In the genomic region with DNA sequence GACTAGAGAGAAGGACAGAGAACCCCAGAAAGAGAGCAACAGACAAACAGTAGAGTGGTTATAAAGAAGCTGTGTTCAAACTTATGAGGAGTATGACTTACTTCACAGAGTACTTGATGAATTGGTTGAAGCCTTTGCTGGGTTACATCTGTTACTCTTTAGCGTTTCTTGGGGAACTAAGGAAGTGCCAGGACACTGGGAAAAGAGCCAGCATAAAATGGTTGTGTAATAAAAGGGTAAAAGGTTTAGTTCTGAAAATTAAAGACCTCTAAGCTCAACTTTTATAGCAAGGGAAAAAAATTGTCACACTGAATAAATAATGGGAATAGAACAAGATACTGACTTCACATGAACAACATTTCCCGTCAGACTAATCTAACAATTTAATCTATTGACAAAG, we compare ENCODE assay signal across 13 cellular contexts. TPM values are rescaled to one million over a fixed set of nuclear protein-coding genes. Genes with fewer than 3 reads are reported as not detected.
A peak's percentile ranks its signal among the peaks of the same experiment; 100 is the strongest.
DNase-seq lines count a peak whose midpoint lies in the region; ATAC-seq, FAIRE-seq and TF ChIP-seq lines count a peak whose summit lies in the region.
"Had no signal": no experiment of that assay in that cellular context is flagged by ENCODE, and none has a peak within 500 bp of the region (broad histone marks: within the 10 kb centered on the region; RNA-seq: fewer than 3 reads in every experiment).

No MANE protein-coding gene starts in this region.

- peaks cover 3% of the 10 kb centered on the region for H3K27me3 Mint-ChIP-seq in neural progenitor cell (ENCODE audit: insufficient read depth, low read depth)

- peaks cover 30% of the 10 kb centered on the region for H3K4me1 Mint-ChIP-seq in neural progenitor cell

- H3K27me3 ChIP-seq in liver (ENCODE audit: control insufficient read depth in 4 of 4, insufficient read depth in 4 of 4, low read length in 3 of 4) (no peaks in the 10 kb centered on the region), HepG2 (ENCODE audit: control insufficient read depth in 1 of 2, insufficient read depth in 2 of 2, low read length in 2 of 2) (no peaks in the 10 kb centered on the region), bronchial epithelial cell (ENCODE audit: control insufficient read depth, insufficient read depth, low read length) (no peaks in the 10 kb centered on the region), keratinocyte (ENCODE audit: control insufficient read depth, extremely low read depth, insufficient read depth, low read length) (no peaks in the 10 kb centered on the region), neural progenitor cell (no peaks in the 10 kb centered on the region)
- H3K27me3 ChIP-seq: SJSA1 had no signal

- no peaks in the 10 kb centered on the region for H3F3A ChIP-seq in neural progenitor cell (ENCODE audit: low read depth)

- H3K4me3 ChIP-seq in liver (ENCODE audit: low read depth in 1 of 3, low read length in 3 of 3) (no peak overlapping the region), HepG2 (replicated peaks in 1 of 3; ENCODE audit: insufficient read depth in 1 of 3, low read depth in 2 of 3, low read length in 3 of 3) (no peak overlapping the region), bronchial epithelial cell (ENCODE audit: low read depth, low read length) (no peak overlapping the region), keratinocyte (ENCODE audit: control insufficient read depth in 2 of 3, extremely low read depth in 1 of 3, insufficient read depth in 2 of 3, low read depth in 1 of 3, low read length in 3 of 3) (no peak overlapping the region), neural progenitor cell (no peak overlapping the region)
- H3K4me3 ChIP-seq: SJSA1 had no signal

- H3K4me2 ChIP-seq in HepG2 (ENCODE audit: low read depth, low read length) = no peak overlapping the region
- no peak overlapping the region for H3K4me2 ChIP-seq in keratinocyte (ENCODE audit: control insufficient read depth, extremely low read depth, insufficient read depth, low read depth, low read length)
- no peak overlapping the region for H3K4me2 ChIP-seq in neural progenitor cell

- no peak for FAIRE-seq in HepG2 (lab: Jason Lieb, UNC)
- FAIRE-seq in bronchial epithelial cell (lab: Jason Lieb, UNC) = no peak
- no peak for FAIRE-seq in keratinocyte (lab: Jason Lieb, UNC)
- FAIRE-seq: urothelium cell line had no signal

- H2AFZ ChIP-seq in HepG2 (ENCODE audit: low read length) = no peak overlapping the region
- H2AFZ ChIP-seq in keratinocyte (ENCODE audit: control insufficient read depth, low read length) = peak overlapping the region; percentile 31
- H2AFZ ChIP-seq in neural progenitor cell (replicated peaks) = no peak overlapping the region

- no peak overlapping the region for H3K9ac ChIP-seq in liver (ENCODE audit: low read depth in 1 of 2, low read length in 2 of 2)
- H3K9ac ChIP-seq in HepG2 (ENCODE audit: insufficient read depth, low read depth, low read length) = no peak overlapping the region
- H3K9ac ChIP-seq in keratinocyte (ENCODE audit: control insufficient read depth, extremely low read depth, insufficient read depth, low read length) = no peak overlapping the region
- no peak overlapping the region for H3K9ac ChIP-seq in neural progenitor cell

- TF ChIP-seq CTCF in liver (IDR thresholded peaks at IDR 0.05; ENCODE audit: low read depth, low read length, missing input control) (no peak), HepG2 (CRISPR knock-in tag; IDR thresholded peaks at IDR 0.05) (no peak), bronchial epithelial cell (IDR thresholded peaks at IDR 0.05; ENCODE audit: insufficient read depth, low read length, severe bottlenecking) (no peak), keratinocyte (optimal IDR thresholded peaks at IDR 0.05 in 1 of 3, IDR thresholded peaks at IDR 0.05 in 1 of 3, conservative IDR thresholded peaks at IDR 0.05 in 1 of 3; ENCODE audit: extremely low read depth in 1 of 3, insufficient read depth in 2 of 3, low read length in 3 of 3) (no peak), neural progenitor cell (IDR thresholded peaks at IDR 0.05) (no peak)

- no peaks in the 10 kb centered on the region for H3K79me2 ChIP-seq in HepG2 (ENCODE audit: insufficient read depth, low read length)
- H3K79me2 ChIP-seq in keratinocyte (ENCODE audit: control insufficient read depth, insufficient read depth, low read length) = peaks cover 2% of the 10 kb centered on the region
- H3K79me2 ChIP-seq in neural progenitor cell (ENCODE audit: low read depth) = no peaks in the 10 kb centered on the region

- H3K9me3 ChIP-seq in liver (ENCODE audit: control insufficient read depth in 4 of 4, low read length in 3 of 4) (no peaks in the 10 kb centered on the region), HepG2 (ENCODE audit: low read length) (no peaks in the 10 kb centered on the region), keratinocyte (ENCODE audit: control insufficient read depth, low read depth, low read length) (no peaks in the 10 kb centered on the region), neural progenitor cell (ENCODE audit: low read depth) (no peaks in the 10 kb centered on the region)
- H3K9me3 ChIP-seq: SJSA1 had no signal

- TF ChIP-seq RAD21 in liver (IDR thresholded peaks at IDR 0.05) = peak in 1 of 2 donors; percentile 13
- TF ChIP-seq RAD21 in HepG2 (CRISPR knock-in tag; IDR thresholded peaks at IDR 0.05) = no peak

- DNase-seq in HepG2 (ENCODE audit: low spot score) (no peak), bronchial epithelial cell (ENCODE audit: low read depth) (peak; percentile 71), keratinocyte (ENCODE audit: low read depth, low spot score) (no peak), neural progenitor cell (ENCODE audit: low spot score) (no peak)
- no peak for DNase-seq in stimulated activated CD4-positive, alpha-beta T cell treated with anti-CD3 and anti-CD28 coated beads, Interleukin-15, amount 100 ng/mL, for 24 hours
- DNase-seq in activated CD4-positive, alpha-beta T cell treated with anti-CD3 and anti-CD28 coated beads, Interleukin-2, amount 50 U/mL, for 48 hours = no peak
- DNase-seq: kidney glomerular epithelial cell, MV-4-11, NCI-H510A had no signal

- ATAC-seq in HepG2 = no peak
- no peak for ATAC-seq in GM19452 (IDR thresholded peaks at IDR 0.05; ENCODE audit: unreplicated experiment)

- H3K27ac Mint-ChIP-seq in neural progenitor cell = no peak overlapping the region

- dilution Hi-C loops in keratinocyte (cut with MboI; ENCODE audit: extremely low pct_ligation_motif_present, low sequenced_read_pairs) = no loop called here

- H3K9me1 ChIP-seq in keratinocyte (ENCODE audit: control insufficient read depth, extremely low read depth, insufficient read depth, low read length) = no peaks in the 10 kb centered on the region

- no TSS peak for BruUV-seq in HepG2 (replicated peaks; lab: Mats Ljungman, UMichigan)

- TF ChIP-seq EP300 in HepG2 (IDR thresholded peaks at IDR 0.05; ENCODE audit: low read depth in 2 of 2, low read length in 2 of 2) (no peak), HepG2 (CRISPR knock-in tag; IDR thresholded peaks at IDR 0.05; ENCODE audit: borderline replicate concordance) (no peak)

- no peaks in the 10 kb centered on the region for H3K36me3 Mint-ChIP-seq in neural progenitor cell

- in situ Hi-C loops in HepG2 (cut with HindIII; ENCODE audit: extremely low pct_ligation_motif_present, low pct_unique_long_range_greater_than_20kb) = loop anchor here (10.0 kb wide), 1 partner anchor 357 kb away; no protein-coding TSS in a partner anchor

- no peaks in the 10 kb centered on the region for H3K9me3 Mint-ChIP-seq in neural progenitor cell

- H4K20me1 ChIP-seq in HepG2 (ENCODE audit: insufficient read depth, low read length) = no peaks in the 10 kb centered on the region
- H4K20me1 ChIP-seq in keratinocyte (ENCODE audit: control insufficient read depth, extremely low read depth, insufficient read depth, low read length) = no peaks in the 10 kb centered on the region
- H4K20me1 ChIP-seq in neural progenitor cell (ENCODE audit: low read depth) = no peaks in the 10 kb centered on the region

- intact Hi-C loops in HepG2 (cut with micrococcal nuclease; ENCODE audit: unreplicated experiment) = loop anchor here (5.0 kb wide), 2 partner anchors 135 to 525 kb away; no protein-coding TSS in a partner anchor

- H3K4me3 Mint-ChIP-seq in neural progenitor cell = no peak overlapping the region

- 17% methylated on average over 2 of the region's 2 CpGs for WGBS in liver
- 36% methylated on average over 2 of the region's 2 CpGs for WGBS in HepG2 (ENCODE audit: low lambda C conversion rate)

- peaks cover 18 to 67% (median 57%) of the 10 kb centered on the region in 4 donors for H3K4me1 ChIP-seq in liver (ENCODE audit: control insufficient read depth in 4 of 4, insufficient read depth in 4 of 4, low read length in 3 of 4)
- peaks cover 16% of the 10 kb centered on the region for H3K4me1 ChIP-seq in HepG2 (ENCODE audit: insufficient read depth, low read length)
- peaks cover 65% of the 10 kb centered on the region for H3K4me1 ChIP-seq in keratinocyte (ENCODE audit: control insufficient read depth, extremely low read depth, insufficient read depth, low read length)
- H3K4me1 ChIP-seq in neural progenitor cell = peaks cover 15% of the 10 kb centered on the region

- CTCF ChIA-PET in HepG2 (lab: Yijun Ruan, JAX; ENCODE audit: low intra/inter-chr PET ratio, low total read pairs) = no interaction called here

- peak overlapping the region; percentile 40 to 61 for H3K27ac ChIP-seq in liver (ENCODE audit: low read depth in 1 of 2, low read length in 2 of 2)
- H3K27ac ChIP-seq in HepG2 (ENCODE audit: extremely low read length, insufficient read depth, low read length) = no peak overlapping the region
- peak overlapping the region; percentile 100 for H3K27ac ChIP-seq in keratinocyte (ENCODE audit: control insufficient read depth, insufficient read depth, low read length)
- H3K27ac ChIP-seq in neural progenitor cell = no peak overlapping the region
- H3K27ac ChIP-seq: SJSA1 had no signal

- H3K36me3 ChIP-seq in liver (ENCODE audit: control insufficient read depth in 4 of 4, insufficient read depth in 3 of 4, low read depth in 1 of 4, low read length in 3 of 4) (no peaks in the 10 kb centered on the region), HepG2 (replicated peaks in 1 of 2; ENCODE audit: control insufficient read depth in 1 of 2, insufficient read depth in 2 of 2, low read length in 2 of 2) (no peaks in the 10 kb centered on the region), bronchial epithelial cell (ENCODE audit: control insufficient read depth, insufficient read depth, low read length) (no peaks in the 10 kb centered on the region), keratinocyte (ENCODE audit: control insufficient read depth in 2 of 2, extremely low read depth in 1 of 2, insufficient read depth in 2 of 2, low read length in 2 of 2) (no peaks in the 10 kb centered on the region), neural progenitor cell (no peaks in the 10 kb centered on the region)
- H3K36me3 ChIP-seq: SJSA1 had no signal

- POLR2A ChIA-PET in HepG2 (lab: Yijun Ruan, JAX) = no interaction called here

- TF ChIP-seq POLR2A in HepG2 (IDR thresholded peaks at IDR 0.05; ENCODE audit: insufficient read depth in 1 of 2, low read depth in 2 of 2, low read length in 2 of 2) = no peak

RNA-seq across cellular contexts. Expression of a gene that starts 17.0 kb away (rescaled TPM):
- 1 to 10 TPM; 2.5 to 7.9 TPM for total RNA-seq in liver
- polyA plus RNA-seq in liver = 1 to 10 TPM in 1 of 2 donors, under 1 TPM in 1; 0.85 to 3.8 TPM
- not detected in 2 replicates for total RNA-seq in HepG2 (2016; rRNA removed; fragmentation: Illumina TruSeq; extraction: Trizol)
- not detected in 2 replicates for total RNA-seq in HepG2 (2016; cell fraction: cytosol; rRNA removed; fragmentation: Illumina TruSeq; extraction: Trizol; ENCODE audit: low read depth)
- 0.09 TPM in 1 of 2 replicates, not detected in the other for total RNA-seq in HepG2 (2016; cell fraction: insoluble cytoplasmic fraction; rRNA removed; fragmentation: Illumina TruSeq; extraction: Trizol)
- 0.09 TPM in 1 of 2 replicates, not detected in the other for total RNA-seq in HepG2 (2016; cell fraction: membrane; rRNA removed; fragmentation: Illumina TruSeq; extraction: Trizol)
- 0.43 TPM in 1 of 2 replicates, not detected in the other for total RNA-seq in HepG2 (2016; cell fraction: nucleus; rRNA removed; fragmentation: Illumina TruSeq; extraction: Trizol)
- 0.37 and 0.40 TPM in 2 replicates for polyA plus RNA-seq in HepG2 (2011; rRNA removed)
- polyA plus RNA-seq in HepG2 (2011; cell fraction: cytosol; rRNA removed) = 0.14 and 0.19 TPM in 2 replicates
- polyA plus RNA-seq in HepG2 (2011; cell fraction: nucleus; rRNA removed) = 1.0 and 1.4 TPM in 2 replicates
- 0.20 and 0.23 TPM in 2 replicates for polyA plus RNA-seq in HepG2 (2012)
- not detected in 2 replicates for polyA plus RNA-seq in HepG2 (2016; cell fraction: cytosol; fragmentation: Illumina TruSeq; extraction: Trizol; ENCODE audit: low read depth)
- polyA plus RNA-seq in HepG2 (2016; cell fraction: insoluble cytoplasmic fraction; fragmentation: Illumina TruSeq; extraction: Trizol; ENCODE audit: low read depth) = not detected in 2 replicates
- not detected in 2 replicates for polyA plus RNA-seq in HepG2 (2016; cell fraction: membrane; fragmentation: Illumina TruSeq; extraction: Trizol; ENCODE audit: low read depth)
- polyA plus RNA-seq in HepG2 (2016; cell fraction: nucleus; fragmentation: Illumina TruSeq; extraction: Trizol; ENCODE audit: insufficient read depth, low read depth) = 0.16 and 0.21 TPM in 2 replicates
- polyA minus RNA-seq in HepG2 (2011; rRNA and poly(A)+ RNA removed; ENCODE audit: low replicate concordance) = 0.50 and 0.63 TPM in 2 replicates
- 0.30 TPM in 1 of 2 replicates, not detected in the other for polyA minus RNA-seq in HepG2 (2011; cell fraction: cytosol; rRNA and poly(A)+ RNA removed)
- polyA minus RNA-seq in HepG2 (2011; cell fraction: nucleus; rRNA and poly(A)+ RNA removed) = 3.6 and 4.0 TPM in 2 replicates
- total RNA-seq in bronchial epithelial cell = 7.1 and 12.3 TPM in 2 replicates
- polyA plus RNA-seq in keratinocyte = 1.6 to 3.3 TPM (median 2.0 TPM) in 3 replicates
- polyA plus RNA-seq in keratinocyte (2011; ENCODE audit: low read depth) = 0.40 TPM
- 1.8 and 3.0 TPM in 2 replicates for polyA plus RNA-seq in keratinocyte (2011; cell fraction: cytosol; rRNA removed)
- 3.0 and 3.1 TPM in 2 replicates for polyA plus RNA-seq in keratinocyte (2011; cell fraction: nucleus; rRNA removed)
- polyA plus RNA-seq in keratinocyte (2012; ENCODE audit: low replicate concordance) = 0.80 and 0.92 TPM in 2 replicates
- 0.16 to 2.2 TPM (median 1.7 TPM) in 3 replicates for polyA minus RNA-seq in keratinocyte
- polyA minus RNA-seq in keratinocyte (2011; cell fraction: cytosol; rRNA and poly(A)+ RNA removed) = not detected
- 1.3 and 2.7 TPM in 2 replicates for polyA minus RNA-seq in keratinocyte (2011; cell fraction: nucleus; rRNA and poly(A)+ RNA removed)
- 0.32 and 0.62 TPM in 2 replicates for total RNA-seq in neural progenitor cell (ENCODE audit: low replicate concordance)

Comparison
In these comparisons a context has a peak if more than half of its experiments do, and no peak if none do; other contexts are left out.
1. H3K27ac ChIP-seq: peak in liver (2 of 2) and keratinocyte (single experiment); none in HepG2 (single experiment) and neural progenitor cell (single experiment).